Comparison of ENCODE assay signal across 2 cellular contexts in the genomic region with DNA sequence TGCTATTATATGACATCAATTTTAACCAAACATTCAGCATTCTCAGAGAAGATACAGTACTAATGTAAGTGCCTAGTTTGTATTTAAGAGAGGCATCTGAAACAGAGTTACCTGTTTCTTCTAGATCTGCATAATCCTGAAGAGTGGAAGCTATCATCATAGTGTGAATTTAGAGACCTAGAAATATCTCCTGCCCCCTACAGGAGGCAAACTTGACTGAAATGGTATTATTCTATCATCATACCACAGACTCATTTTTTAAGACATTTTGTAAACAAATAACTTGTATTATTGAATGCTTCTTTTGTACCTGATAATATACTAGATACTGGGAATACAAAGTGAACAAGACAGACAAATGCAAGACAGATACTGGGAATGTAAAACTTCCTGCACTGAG.
TF ChIP-seq lines count a peak whose summit lies in the region.

No MANE protein-coding gene starts in this region.

TF ChIP-seq in SK-N-SH, 30 proteins besides CTCF, POLR2A, EP300 and RAD21 (continued from another document):
- TF ChIP-seq, protein P1, sequence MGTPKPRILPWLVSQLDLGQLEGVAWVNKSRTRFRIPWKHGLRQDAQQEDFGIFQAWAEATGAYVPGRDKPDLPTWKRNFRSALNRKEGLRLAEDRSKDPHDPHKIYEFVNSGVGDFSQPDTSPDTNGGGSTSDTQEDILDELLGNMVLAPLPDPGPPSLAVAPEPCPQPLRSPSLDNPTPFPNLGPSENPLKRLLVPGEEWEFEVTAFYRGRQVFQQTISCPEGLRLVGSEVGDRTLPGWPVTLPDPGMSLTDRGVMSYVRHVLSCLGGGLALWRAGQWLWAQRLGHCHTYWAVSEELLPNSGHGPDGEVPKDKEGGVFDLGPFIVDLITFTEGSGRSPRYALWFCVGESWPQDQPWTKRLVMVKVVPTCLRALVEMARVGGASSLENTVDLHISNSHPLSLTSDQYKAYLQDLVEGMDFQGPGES (IDR thresholded peaks at IDR 0.05; ENCODE audit: low read depth, low read length) = no peak
TF ChIP-seq in SK-N-SH: peak in this region for 0.

TF ChIP-seq in SK-N-SH treated with all-trans-retinoic acid at 6 μM for 48 hours, 23 proteins besides CTCF, POLR2A, EP300 and RAD21 (continued from another document):
- TF ChIP-seq, protein P2, sequence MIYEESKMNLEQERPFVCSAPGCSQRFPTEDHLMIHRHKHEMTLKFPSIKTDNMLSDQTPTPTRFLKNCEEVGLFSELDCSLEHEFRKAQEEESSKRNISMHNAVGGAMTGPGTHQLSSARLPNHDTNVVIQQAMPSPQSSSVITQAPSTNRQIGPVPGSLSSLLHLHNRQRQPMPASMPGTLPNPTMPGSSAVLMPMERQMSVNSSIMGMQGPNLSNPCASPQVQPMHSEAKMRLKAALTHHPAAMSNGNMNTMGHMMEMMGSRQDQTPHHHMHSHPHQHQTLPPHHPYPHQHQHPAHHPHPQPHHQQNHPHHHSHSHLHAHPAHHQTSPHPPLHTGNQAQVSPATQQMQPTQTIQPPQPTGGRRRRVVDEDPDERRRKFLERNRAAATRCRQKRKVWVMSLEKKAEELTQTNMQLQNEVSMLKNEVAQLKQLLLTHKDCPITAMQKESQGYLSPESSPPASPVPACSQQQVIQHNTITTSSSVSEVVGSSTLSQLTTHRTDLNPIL (CRISPR knock-in tag; IDR thresholded peaks at IDR 0.05; ENCODE audit: low read depth) = no peak
- TF ChIP-seq TCF4 (CRISPR knock-in tag; IDR thresholded peaks at IDR 0.05; ENCODE audit: borderline replicate concordance) = no peak
- TF ChIP-seq, protein P3, sequence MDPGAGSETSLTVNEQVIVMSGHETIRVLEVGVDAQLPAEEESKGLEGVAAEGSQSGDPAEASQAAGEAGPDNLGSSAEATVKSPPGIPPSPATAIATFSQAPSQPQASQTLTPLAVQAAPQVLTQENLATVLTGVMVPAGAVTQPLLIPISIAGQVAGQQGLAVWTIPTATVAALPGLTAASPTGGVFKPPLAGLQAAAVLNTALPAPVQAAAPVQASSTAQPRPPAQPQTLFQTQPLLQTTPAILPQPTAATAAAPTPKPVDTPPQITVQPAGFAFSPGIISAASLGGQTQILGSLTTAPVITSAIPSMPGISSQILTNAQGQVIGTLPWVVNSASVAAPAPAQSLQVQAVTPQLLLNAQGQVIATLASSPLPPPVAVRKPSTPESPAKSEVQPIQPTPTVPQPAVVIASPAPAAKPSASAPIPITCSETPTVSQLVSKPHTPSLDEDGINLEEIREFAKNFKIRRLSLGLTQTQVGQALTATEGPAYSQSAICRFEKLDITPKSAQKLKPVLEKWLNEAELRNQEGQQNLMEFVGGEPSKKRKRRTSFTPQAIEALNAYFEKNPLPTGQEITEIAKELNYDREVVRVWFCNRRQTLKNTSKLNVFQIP (CRISPR knock-in tag; IDR thresholded peaks at IDR 0.05; ENCODE audit: borderline replicate concordance, low read depth) = no peak
